8 cellular contexts compared by ENCODE assay signal in the genomic region with DNA sequence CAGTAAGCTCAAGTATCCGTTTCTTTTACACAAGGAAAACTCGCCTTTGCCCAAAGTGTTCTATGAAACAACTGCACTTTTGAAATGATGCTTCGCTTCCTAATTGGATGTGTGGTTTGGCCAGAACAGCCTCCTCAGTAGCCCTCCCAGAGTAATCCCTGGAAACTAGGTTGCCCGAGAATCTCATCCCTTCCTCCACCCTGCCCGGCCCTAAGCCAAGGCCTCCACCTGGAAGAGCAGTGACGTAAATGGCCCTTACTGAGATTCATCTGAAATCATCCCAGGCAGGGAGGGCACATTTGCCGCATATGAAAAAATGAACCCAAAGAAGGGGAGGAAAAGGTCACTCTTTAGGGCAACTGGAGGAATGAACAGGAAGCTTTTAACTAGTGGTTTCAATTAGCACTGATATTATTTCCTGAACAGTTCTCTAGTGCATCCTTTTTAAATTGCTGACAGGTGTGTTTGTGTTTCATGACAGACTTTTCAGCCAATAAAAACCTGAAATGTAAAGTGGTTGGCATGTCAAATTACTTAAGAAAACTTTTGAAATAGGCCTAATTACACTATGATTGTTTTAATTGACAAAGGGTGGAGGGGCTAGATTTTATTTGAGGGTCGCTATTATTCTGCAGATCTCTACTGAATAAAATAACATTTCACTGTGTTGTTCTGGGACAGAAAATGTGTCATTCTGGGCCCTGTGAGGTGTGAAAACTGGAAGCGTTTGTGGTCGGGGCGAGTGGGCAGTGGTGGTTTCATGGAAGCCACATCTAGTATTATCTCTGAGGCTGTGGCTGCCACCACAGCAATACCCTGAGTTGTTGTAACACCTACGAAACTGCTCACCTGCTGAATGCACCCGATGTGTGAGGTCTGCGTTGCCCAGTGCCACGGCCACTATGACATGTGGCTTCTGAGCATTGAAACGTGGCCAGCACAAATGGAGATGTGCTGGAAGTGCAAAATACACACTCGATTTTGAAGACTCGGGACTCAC.
DNase-seq lines count a peak whose midpoint lies in the region; ATAC-seq, FAIRE-seq and TF ChIP-seq lines count a peak whose summit lies in the region.

No MANE protein-coding gene starts in this region.

- no peaks in the 10 kb centered on the region for H4K20me1 ChIP-seq in GM12878 (ENCODE audit: control insufficient read depth, insufficient read depth)

- no peak for TF ChIP-seq RAD21 in GM12878 (IDR thresholded peaks at IDR 0.05; ENCODE audit: insufficient read depth, low read depth, low read length)

- no peak for DNase-seq in activated CD4-positive, CD25-positive, alpha-beta regulatory T cell (lab: John Stamatoyannopoulos, UW)
- DNase-seq in GM12878 (ENCODE audit: low read depth, low spot score) (peak; percentile 41), Right ventricle myocardium inferior (ENCODE audit: missing footprints) (no peak), NCI-H1092 (lab: John Stamatoyannopoulos, UW) (no peak), stomach (no peak)
- DNase-seq in stimulated activated naive B cell treated with anti-CD40 and anti-IgM and Interleukin-4, amounts not matched to agents 10 μg/mL and 1 μg/mL and 100 μg/mL, for 72 hours: peak; percentile 6

- in situ Hi-C loops in GM12878 (cut with MboI): no loop called here

- no peaks in the 10 kb centered on the region for H3K9me3 Mint-ChIP-seq in stimulated activated naive B cell treated with anti-CD40 and anti-IgM and Interleukin-4, amounts not matched to agents 10 μg/mL and 1 μg/mL and 100 μg/mL, for 72 hours

- TF ChIP-seq CTCF in GM12878 (IDR thresholded peaks at IDR 0.05 in 2 of 3, conservative IDR thresholded peaks at IDR 0.05 in 1 of 3; ENCODE audit: control insufficient read depth in 2 of 3, extremely low read depth in 1 of 3, insufficient read depth in 1 of 3, low read depth in 3 of 3, low read length in 3 of 3) (no peak), stomach (IDR thresholded peaks at IDR 0.05) (no peak)

- SMC1A ChIA-PET in GM12878 (lab: Charles Lee; ENCODE audit: uncharacterized antibody, unreplicated experiment): interaction anchor here (0.7 to 1.3 kb wide), 3 partner anchors 10 to 198 kb away, joined by 3 read pairs; no protein-coding TSS in a partner anchor

- H3K27me3 Mint-ChIP-seq in stimulated activated naive B cell treated with anti-CD40 and anti-IgM and Interleukin-4, amounts not matched to agents 10 μg/mL and 1 μg/mL and 100 μg/mL, for 72 hours: no peaks in the 10 kb centered on the region

- peaks cover 4 to 9% of the 10 kb centered on the region in 2 donors for H3K4me1 Mint-ChIP-seq in stimulated activated naive B cell treated with anti-CD40 and anti-IgM and Interleukin-4, amounts not matched to agents 10 μg/mL and 1 μg/mL and 100 μg/mL, for 72 hours

- H3K36me3 ChIP-seq in GM12878 (ENCODE audit: control insufficient read depth in 2 of 2, insufficient read depth in 2 of 2, low read length in 1 of 2) (no peaks in the 10 kb centered on the region), stomach (no peaks in the 10 kb centered on the region)

- CTCF ChIA-PET in GM12878 (lab: Yijun Ruan, JAX): no interaction called here

- peaks cover 4% of the 10 kb centered on the region for H3K4me1 ChIP-seq in GM12878 (ENCODE audit: control insufficient read depth, insufficient read depth, low read length)
- H3K4me1 ChIP-seq in stomach: no peaks in the 10 kb centered on the region

- H3K9ac ChIP-seq in GM12878 (ENCODE audit: control insufficient read depth, insufficient read depth, low read length): no peak overlapping the region

- TF ChIP-seq POLR2A in GM12878 (IDR thresholded peaks at IDR 0.05; ENCODE audit: low read depth, low read length): no peak
- no peak for TF ChIP-seq POLR2A in stomach (IDR thresholded peaks at IDR 0.05)

- H3K4me3 Mint-ChIP-seq in stimulated activated naive B cell treated with anti-CD40 and anti-IgM and Interleukin-4, amounts not matched to agents 10 μg/mL and 1 μg/mL and 100 μg/mL, for 72 hours: no peak overlapping the region

- POLR2A ChIA-PET in GM12878 (lab: Charles Lee): no interaction called here

- TF ChIP-seq EP300 in GM12878 (IDR thresholded peaks at IDR 0.05; ENCODE audit: borderline replicate concordance in 1 of 2, control insufficient read depth in 1 of 2, low read depth in 2 of 2, low read length in 2 of 2) (0 out of 4 replicates have a peak, but pooled peaks of 1 of the 2 experiments have one; percentile 26), stomach (IDR thresholded peaks at IDR 0.05) (no peak)

- H3K27ac ChIP-seq in GM12878 (ENCODE audit: control insufficient read depth, insufficient read depth) (no peak overlapping the region), stomach (no peak overlapping the region)

- no peak overlapping the region for H3K27ac Mint-ChIP-seq in stimulated activated naive B cell treated with anti-CD40 and anti-IgM and Interleukin-4, amounts not matched to agents 10 μg/mL and 1 μg/mL and 100 μg/mL, for 72 hours

- ATAC-seq in activated CD4-positive, CD25-positive, alpha-beta regulatory T cell treated with anti-CD3 and anti-CD28 coated beads, Interleukin-2, amount 50 U/mL, for 24 hours: peak; percentile 60 to 73
- ATAC-seq in HG03460 (IDR thresholded peaks at IDR 0.05; ENCODE audit: unreplicated experiment) (peak; percentile 91), GM12878 (peak; percentile 90), Right ventricle myocardium inferior (no peak)
- peak; percentile 63 to 68 for ATAC-seq in stimulated activated naive B cell treated with anti-CD40 and anti-IgM and Interleukin-4, amounts not matched to agents 10 μg/mL and 1 μg/mL and 100 μg/mL, for 72 hours (replicated peaks)

- no peaks in the 10 kb centered on the region for H3K79me2 ChIP-seq in GM12878 (ENCODE audit: control insufficient read depth, insufficient read depth, low read length)

- RAD21 ChIA-PET in GM12878 (lab: Charles Lee; ENCODE audit: unreplicated experiment): no interaction called here

- H3K36me3 Mint-ChIP-seq in stimulated activated naive B cell treated with anti-CD40 and anti-IgM and Interleukin-4, amounts not matched to agents 10 μg/mL and 1 μg/mL and 100 μg/mL, for 72 hours: peaks cover 10 to 16% of the 10 kb centered on the region in 2 donors

- no TSS peak for BruUV-seq in GM12878 (replicated peaks; lab: Mats Ljungman, UMichigan)

- H3K27me3 ChIP-seq in GM12878 (replicated peaks in 1 of 2; ENCODE audit: control insufficient read depth in 2 of 2, insufficient read depth in 2 of 2, low read length in 1 of 2) (no peaks in the 10 kb centered on the region), stomach (no peaks in the 10 kb centered on the region)

- no peak overlapping the region for H2AFZ ChIP-seq in GM12878 (ENCODE audit: control insufficient read depth, low read depth, low read length)

- WGBS in GM12878 (ENCODE audit: insufficient coverage, insufficient replicate concordance, low lambda C conversion rate, missing lambda C conversion rate): 44% methylated on average over 18 of the region's 18 CpGs
- 81 to 93% (median 89%) methylated on average over 18 of the region's 18 CpGs for WGBS in stomach, 5 donors

- H3K9me3 ChIP-seq in GM12878 (replicated peaks; ENCODE audit: control insufficient read depth, insufficient read depth, low read length): no peaks in the 10 kb centered on the region
- no peaks in the 10 kb centered on the region for H3K9me3 ChIP-seq in stomach

- FAIRE-seq in GM12878 (lab: Jason Lieb, UNC): peak; percentile 18

- no peak overlapping the region for H3K4me2 ChIP-seq in GM12878 (ENCODE audit: control insufficient read depth, insufficient read depth)

- intact Hi-C loops in GM12878 (cut with micrococcal nuclease; ENCODE audit: unreplicated experiment) (no loop called here), Right ventricle myocardium inferior (cut with DNase I) (no loop called here), stomach (cut with DNase I; ENCODE audit: low total_unique reads) (no loop called here)

- no peak overlapping the region for H3K4me3 ChIP-seq in GM12878
- H3K4me3 ChIP-seq in stomach: no peak overlapping the region

TF ChIP-seq in GM12878, 131 proteins besides CTCF, POLR2A, EP300 and RAD21 (continues in another document):
- TF ChIP-seq RUNX3 (IDR thresholded peaks at IDR 0.05; ENCODE audit: low read length) (peak; percentile 97), HDAC6 (IDR thresholded peaks at IDR 0.05; ENCODE audit: unreplicated experiment) (no peak), EGR1 (IDR thresholded peaks at IDR 0.05; ENCODE audit: borderline replicate concordance in 1 of 2, low read depth in 2 of 2, low read length in 2 of 2) (no peak), JUNB (IDR thresholded peaks at IDR 0.05) (peak; percentile 33; the same call in 1 of the 2 replicates)
- TF ChIP-seq, protein P1, sequence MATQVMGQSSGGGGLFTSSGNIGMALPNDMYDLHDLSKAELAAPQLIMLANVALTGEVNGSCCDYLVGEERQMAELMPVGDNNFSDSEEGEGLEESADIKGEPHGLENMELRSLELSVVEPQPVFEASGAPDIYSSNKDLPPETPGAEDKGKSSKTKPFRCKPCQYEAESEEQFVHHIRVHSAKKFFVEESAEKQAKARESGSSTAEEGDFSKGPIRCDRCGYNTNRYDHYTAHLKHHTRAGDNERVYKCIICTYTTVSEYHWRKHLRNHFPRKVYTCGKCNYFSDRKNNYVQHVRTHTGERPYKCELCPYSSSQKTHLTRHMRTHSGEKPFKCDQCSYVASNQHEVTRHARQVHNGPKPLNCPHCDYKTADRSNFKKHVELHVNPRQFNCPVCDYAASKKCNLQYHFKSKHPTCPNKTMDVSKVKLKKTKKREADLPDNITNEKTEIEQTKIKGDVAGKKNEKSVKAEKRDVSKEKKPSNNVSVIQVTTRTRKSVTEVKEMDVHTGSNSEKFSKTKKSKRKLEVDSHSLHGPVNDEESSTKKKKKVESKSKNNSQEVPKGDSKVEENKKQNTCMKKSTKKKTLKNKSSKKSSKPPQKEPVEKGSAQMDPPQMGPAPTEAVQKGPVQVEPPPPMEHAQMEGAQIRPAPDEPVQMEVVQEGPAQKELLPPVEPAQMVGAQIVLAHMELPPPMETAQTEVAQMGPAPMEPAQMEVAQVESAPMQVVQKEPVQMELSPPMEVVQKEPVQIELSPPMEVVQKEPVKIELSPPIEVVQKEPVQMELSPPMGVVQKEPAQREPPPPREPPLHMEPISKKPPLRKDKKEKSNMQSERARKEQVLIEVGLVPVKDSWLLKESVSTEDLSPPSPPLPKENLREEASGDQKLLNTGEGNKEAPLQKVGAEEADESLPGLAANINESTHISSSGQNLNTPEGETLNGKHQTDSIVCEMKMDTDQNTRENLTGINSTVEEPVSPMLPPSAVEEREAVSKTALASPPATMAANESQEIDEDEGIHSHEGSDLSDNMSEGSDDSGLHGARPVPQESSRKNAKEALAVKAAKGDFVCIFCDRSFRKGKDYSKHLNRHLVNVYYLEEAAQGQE (IDR thresholded peaks at IDR 0.05; ENCODE audit: low read depth, low read length): no peak

Comparison
In these comparisons a context has a peak if more than half of its experiments do, and no peak if none do; other contexts are left out.
1. DNase-seq: peak in GM12878 (single experiment) and stimulated activated naive B cell treated with anti-CD40 and anti-IgM and Interleukin-4, amounts not matched to agents 10 μg/mL and 1 μg/mL and 100 μg/mL, for 72 hours (single experiment); none in activated CD4-positive, CD25-positive, alpha-beta regulatory T cell (0 of 4), Right ventricle myocardium inferior (single experiment), NCI-H1092 (single experiment) and stomach (single experiment).